ENCODE assay signal across 14 cellular contexts in the genomic region with DNA sequence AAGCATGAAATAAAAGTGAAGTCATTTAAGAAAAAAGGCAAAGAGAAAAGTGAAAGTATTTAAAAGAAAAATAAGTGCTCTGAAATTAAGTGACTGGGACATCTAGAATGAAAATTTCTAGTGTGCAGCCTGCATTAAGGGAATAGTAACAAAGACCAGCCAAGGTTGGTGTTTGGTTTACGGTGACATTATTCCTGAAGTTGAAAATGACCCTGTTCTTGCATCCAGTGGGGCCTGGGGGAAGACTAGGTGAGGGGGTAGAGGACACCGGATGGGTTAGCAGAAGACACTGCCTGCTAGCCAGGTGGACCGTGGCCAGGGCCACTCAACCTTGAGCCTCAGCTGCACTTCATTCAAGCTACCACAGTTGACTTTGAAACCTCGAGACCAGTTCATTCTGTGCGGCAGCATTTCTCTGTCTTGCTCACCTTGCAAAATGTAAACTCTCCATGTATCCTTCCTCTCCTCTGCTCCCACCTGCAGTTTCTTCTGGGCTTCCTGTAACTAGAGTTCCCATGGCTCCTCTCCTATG. TPM values are rescaled to one million over a fixed set of nuclear protein-coding genes. Genes with fewer than 3 reads are reported as not detected.
DNase-seq lines count a peak whose midpoint lies in the region; ATAC-seq and TF ChIP-seq lines count a peak whose summit lies in the region.
"Had no signal": no experiment of that assay in that cellular context is flagged by ENCODE, and none has a peak within 500 bp of the region (broad histone marks: within the 10 kb centered on the region; RNA-seq: fewer than 3 reads in every experiment).

No MANE protein-coding gene starts in this region.

- H3K36me3 Mint-ChIP-seq in natural killer cell treated with Interleukin-12 subunit alpha and Interleukin-12 subunit beta and Interleukin-15 and Interleukin-18, amount 100 ng/mL, for 72 hours, result no peaks in the 10 kb centered on the region
- H3K36me3 Mint-ChIP-seq in natural killer cell, result no peaks in the 10 kb centered on the region

- TF ChIP-seq CTCF in natural killer cell (IDR thresholded peaks at IDR 0.05) (no peak), thyroid gland (IDR thresholded peaks at IDR 0.05) (no peak), testis (IDR thresholded peaks at IDR 0.05) (no peak)

- peaks cover 3 to 8% of the 10 kb centered on the region in 2 donors for H3K4me1 Mint-ChIP-seq in natural killer cell treated with Interleukin-12 subunit alpha and Interleukin-12 subunit beta and Interleukin-15 and Interleukin-18, amount 100 ng/mL, for 72 hours (ENCODE audit: low read depth in 2 of 2)
- H3K4me1 Mint-ChIP-seq in natural killer cell, result no peaks in the 10 kb centered on the region

- peaks cover 6 to 24% of the 10 kb centered on the region in 2 donors for H3K27me3 Mint-ChIP-seq in natural killer cell treated with Interleukin-12 subunit alpha and Interleukin-12 subunit beta and Interleukin-15 and Interleukin-18, amount 100 ng/mL, for 72 hours
- H3K27me3 Mint-ChIP-seq in natural killer cell (ENCODE audit: low read depth in 2 of 2), result no peaks in the 10 kb centered on the region

- H3K4me3 Mint-ChIP-seq in natural killer cell treated with Interleukin-12 subunit alpha and Interleukin-12 subunit beta and Interleukin-15 and Interleukin-18, amount 100 ng/mL, for 72 hours, result peak overlapping the region; percentile 67
- H3K4me3 Mint-ChIP-seq in natural killer cell, result no peak overlapping the region

- H3K36me3 ChIP-seq in thyroid gland (no peaks in the 10 kb centered on the region), testis (ENCODE audit: low read depth, missing control alignments) (no peaks in the 10 kb centered on the region)

- TF ChIP-seq POLR2A in thyroid gland (IDR thresholded peaks at IDR 0.05), result no peak
- TF ChIP-seq POLR2A in testis (IDR thresholded peaks at IDR 0.05), result no peak

- H3K9me3 ChIP-seq in thyroid gland, result no peaks in the 10 kb centered on the region
- no peaks in the 10 kb centered on the region for H3K9me3 ChIP-seq in testis

- H3K4me3 ChIP-seq in thyroid gland (replicated peaks in 1 of 3), result no peak overlapping the region
- no peak overlapping the region for H3K4me3 ChIP-seq in testis

- peak; percentile 28 to 38 for ATAC-seq in natural killer cell treated with Interleukin-12 subunit alpha and Interleukin-12 subunit beta and Interleukin-15 and Interleukin-18, amount 100 ng/mL, for 72 hours
- ATAC-seq in natural killer cell, result no peak
- ATAC-seq in GM21723 (IDR thresholded peaks at IDR 0.05; ENCODE audit: unreplicated experiment), result peak; percentile 43
- ATAC-seq in HG03354 (IDR thresholded peaks at IDR 0.05; ENCODE audit: poor library complexity, severe bottlenecking, unreplicated experiment), result peak; percentile 49
- no peak for ATAC-seq in HG03097 (IDR thresholded peaks at IDR 0.05; ENCODE audit: low FRiP score, unreplicated experiment)

- H3K27ac ChIP-seq in thyroid gland, result peak overlapping the region in 1 of 3 donors; percentile 32
- H3K27ac ChIP-seq in testis, result no peak overlapping the region
- H3K27ac ChIP-seq: parathyroid adenoma, VCaP had no signal

- H3K27me3 ChIP-seq in thyroid gland (no peaks in the 10 kb centered on the region), testis (no peaks in the 10 kb centered on the region)

- DNase-seq in natural killer cell treated with Interleukin-12 subunit alpha and Interleukin-12 subunit beta and Interleukin-15 and Interleukin-18, amount 100 ng/mL, for 72 hours (ENCODE audit: low spot score), result no peak
- DNase-seq in natural killer cell (no peak), thyroid gland (peak; percentile 62 to 82), testis (no peak), superior temporal gyrus (ENCODE audit: extremely low spot score) (no peak)
- DNase-seq: NCI-H1048, NCI-H526, Right ventricle myocardium superior, substantia nigra had no signal

- H3K9me3 Mint-ChIP-seq in natural killer cell treated with Interleukin-12 subunit alpha and Interleukin-12 subunit beta and Interleukin-15 and Interleukin-18, amount 100 ng/mL, for 72 hours, result peaks cover 8% of the 10 kb centered on the region
- peaks cover 4 to 6% of the 10 kb centered on the region in 2 donors for H3K9me3 Mint-ChIP-seq in natural killer cell

- WGBS in thyroid gland, 2 donors, result 24 to 37% methylated on average over 5 of the region's 5 CpGs
- WGBS in testis, 2 donors, result 62 to 72% methylated on average over 5 of the region's 5 CpGs

- intact Hi-C loops in natural killer cell (cut with micrococcal nuclease) (no loop called here), thyroid gland (cut with DNase I) (no loop called here), testis (cut with DNase I; ENCODE audit: low total_unique reads) (no loop called here)

- peaks cover 4 to 6% of the 10 kb centered on the region in 2 donors for H3K4me1 ChIP-seq in thyroid gland
- no peaks in the 10 kb centered on the region for H3K4me1 ChIP-seq in testis
- H3K4me1 ChIP-seq: parathyroid adenoma had no signal

- peak overlapping the region in 1 of 2 donors; percentile 64 for H3K27ac Mint-ChIP-seq in natural killer cell treated with Interleukin-12 subunit alpha and Interleukin-12 subunit beta and Interleukin-15 and Interleukin-18, amount 100 ng/mL, for 72 hours
- no peak overlapping the region for H3K27ac Mint-ChIP-seq in natural killer cell

RNA-seq across cellular contexts. Expression of a gene that starts 14.3 kb away (rescaled TPM):
- total RNA-seq in natural killer cell treated with Interleukin-12 subunit alpha and Interleukin-12 subunit beta and Interleukin-15 and Interleukin-18, amount 100 ng/mL, for 72 hours, result under 1 TPM in 1 of 2 donors, not detected in 1; 0.20 TPM
- total RNA-seq in natural killer cell (under 1 TPM in 1 of 3 donors, not detected in 2; 0.16 TPM), thyroid gland (1 to 10 TPM; 6.7 to 8.3 (median 7.6) TPM), testis (1 to 10 TPM; 1.8 to 2.0 TPM)
- 3.9 TPM for polyA plus RNA-seq in testis (ENCODE audit: insufficient read depth, low read depth, low replicate concordance)

Comparison
In these comparisons a context has a peak if more than half of its experiments do, and no peak if none do; other contexts are left out.
1. ATAC-seq: peak in natural killer cell treated with Interleukin-12 subunit alpha and Interleukin-12 subunit beta and Interleukin-15 and Interleukin-18, amount 100 ng/mL, for 72 hours (2 of 2), GM21723 (single experiment) and HG03354 (single experiment); none in natural killer cell (0 of 3) and HG03097 (single experiment).
2. DNase-seq: peak in thyroid gland (2 of 2); none in natural killer cell treated with Interleukin-12 subunit alpha and Interleukin-12 subunit beta and Interleukin-15 and Interleukin-18, amount 100 ng/mL, for 72 hours (single experiment), natural killer cell (single experiment), testis (single experiment) and superior temporal gyrus (single experiment).